Comparison of ENCODE assay signal across 19 cellular contexts in the genomic region with DNA sequence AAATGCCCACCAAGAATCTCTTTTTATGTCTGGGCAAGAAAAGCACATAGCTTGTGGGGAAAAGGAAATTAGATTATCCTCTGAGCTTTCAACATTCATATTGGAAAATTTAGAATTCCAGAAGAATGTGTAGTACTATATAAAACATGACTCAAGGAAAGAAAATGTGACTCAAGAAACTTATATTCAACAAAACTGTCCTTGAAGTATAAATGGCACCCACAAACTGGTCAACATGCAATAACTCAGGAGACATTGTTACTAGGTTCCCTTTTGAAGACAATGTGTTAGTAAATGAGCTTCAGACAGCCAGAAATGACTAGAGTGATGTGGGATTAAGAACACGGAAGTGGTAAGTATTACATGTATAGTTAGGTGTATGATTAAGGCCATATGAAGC. TPM values are rescaled to one million over a fixed set of nuclear protein-coding genes. Genes with fewer than 3 reads are reported as not detected.
DNase-seq lines count a peak whose midpoint lies in the region; ATAC-seq, FAIRE-seq and TF ChIP-seq lines count a peak whose summit lies in the region.
"Had no signal": no experiment of that assay in that cellular context is flagged by ENCODE, and none has a peak within 500 bp of the region (broad histone marks: within the 10 kb centered on the region; RNA-seq: fewer than 3 reads in every experiment).

No MANE protein-coding gene starts in this region.

- WGBS in smooth muscle cell (ENCODE audit: low lambda C conversion rate) = 56% methylated on average over 1 of the region's 1 CpG

- H3K9me3 ChIP-seq in RWPE2 (ENCODE audit: severe bottlenecking) (no peaks in the 10 kb centered on the region), smooth muscle cell (replicated peaks; ENCODE audit: low read depth) (no peaks in the 10 kb centered on the region)
- H3K9me3 ChIP-seq: SJCRH30, testis had no signal

- no peaks in the 10 kb centered on the region for H3K27me3 ChIP-seq in RWPE2 (ENCODE audit: insufficient read depth, poor library complexity, severe bottlenecking)
- no peaks in the 10 kb centered on the region for H3K27me3 ChIP-seq in smooth muscle cell (ENCODE audit: low read depth)
- H3K27me3 ChIP-seq: SJCRH30, testis had no signal

- peak overlapping the region; percentile 21 for H3K4me2 ChIP-seq in smooth muscle cell

- no peak for TF ChIP-seq CTCF in RWPE2 (IDR thresholded peaks at IDR 0.05; ENCODE audit: poor library complexity, severe bottlenecking)
- TF ChIP-seq CTCF in smooth muscle cell (IDR thresholded peaks at IDR 0.05; ENCODE audit: borderline replicate concordance, insufficient read depth, poor library complexity, severe bottlenecking) = no peak
- no peak for TF ChIP-seq CTCF in D721Med (IDR thresholded peaks at IDR 0.05; ENCODE audit: insufficient read depth, missing control alignments)

- H3K79me2 ChIP-seq in smooth muscle cell (ENCODE audit: low read depth) = no peaks in the 10 kb centered on the region

- no peak overlapping the region for H3K9ac ChIP-seq in smooth muscle cell (ENCODE audit: low read depth)

- FAIRE-seq in GM19239 (lab: Jason Lieb, UNC) (peak; percentile 33), D721Med (lab: Jason Lieb, UNC) (no peak)
- FAIRE-seq: small intestine had no signal

- H3K36me3 ChIP-seq in RWPE2 (ENCODE audit: low read depth) (no peaks in the 10 kb centered on the region), smooth muscle cell (ENCODE audit: low read depth) (no peaks in the 10 kb centered on the region)
- H3K36me3 ChIP-seq: SJCRH30 had no signal

- no peaks in the 10 kb centered on the region for H4K20me1 ChIP-seq in smooth muscle cell (ENCODE audit: low read depth)

- H3K27ac ChIP-seq in RWPE2 (ENCODE audit: poor library complexity, severe bottlenecking) (peak overlapping the region; percentile 93), smooth muscle cell (ENCODE audit: low read depth) (peak overlapping the region; percentile 51)
- H3K27ac ChIP-seq: SJCRH30, testis had no signal

- H2AFZ ChIP-seq in smooth muscle cell (ENCODE audit: low read depth) = peak overlapping the region; percentile 3

- H3F3A ChIP-seq in smooth muscle cell (ENCODE audit: low read depth) = peaks cover 13% of the 10 kb centered on the region

- no peak for DNase-seq in GM19239 (ENCODE audit: insufficient read length, low spot score)
- DNase-seq in RWPE2 (ENCODE audit: low spot score) = no peak
- DNase-seq in fibroblast of gingiva (ENCODE audit: low read depth) = peak; percentile 64
- no peak for DNase-seq in smooth muscle cell (lab: John Stamatoyannopoulos, UW; ENCODE audit: unreplicated experiment)
- DNase-seq in activated CD8-positive, alpha-beta memory T cell treated with anti-CD3 and anti-CD28 coated beads for 24 hours = no peak
- DNase-seq in D721Med (ENCODE audit: insufficient read length, low spot score) = no peak
- DNase-seq: activated CD4-positive, CD25-positive, alpha-beta regulatory T cell; activated T-cell treated with anti-CD3 and anti-CD28 coated beads, Interleukin-2, amount 50 U/mL, for 4 hours; DMS79; effector memory CD8-positive, alpha-beta T cell; NCI-H146; NCI-H526; SJCRH30; small intestine; testis had no signal

- H3K4me3 ChIP-seq in RWPE2 (ENCODE audit: severe bottlenecking) = no peak overlapping the region
- H3K4me3 ChIP-seq in smooth muscle cell = no peak overlapping the region
- H3K4me3 ChIP-seq: lung, SJCRH30, testis had no signal

- ATAC-seq in RWPE2 (ENCODE audit: low read depth) (peak; percentile 94), HG02840 (IDR thresholded peaks at IDR 0.05; ENCODE audit: low FRiP score, unreplicated experiment) (no peak)
- ATAC-seq in activated CD4-positive, CD25-positive, alpha-beta regulatory T cell treated with anti-CD3 and anti-CD28 coated beads, Interleukin-2, amount 50 U/mL, for 24 hours = no peak
- ATAC-seq: activated T-cell treated with anti-CD3 and anti-CD28 coated beads, Interleukin-2, amount 50 U/mL, for 4 hours; effector memory CD8-positive, alpha-beta T cell had no signal

- H3K4me1 ChIP-seq in RWPE2 (ENCODE audit: insufficient read depth, poor library complexity, severe bottlenecking) = peaks cover 17% of the 10 kb centered on the region
- H3K4me1 ChIP-seq in smooth muscle cell (ENCODE audit: low read depth) = no peaks in the 10 kb centered on the region
- H3K4me1 ChIP-seq: SJCRH30, testis had no signal

RNA-seq across cellular contexts. Expression of a gene that starts 26.1 kb away (rescaled TPM):
- not detected in 2 replicates for total RNA-seq in smooth muscle cell
- polyA plus RNA-seq in smooth muscle cell = not detected in 2 replicates
- total RNA-seq: activated T-cell treated with anti-CD3 and anti-CD28 coated beads, Interleukin-2, amount 50 U/mL, for 4 hours; lung; SJCRH30; testis had no signal
- polyA plus RNA-seq: IgD-negative memory B cell, lung had no signal
